In genomic region chr20:33810885-33811762, GRCh38 we compare ENCODE assay signal across 9 cellular contexts. TPM values are rescaled to one million over a fixed set of nuclear protein-coding genes. Genes with fewer than 3 reads are reported as not detected.
DNase-seq lines count a peak whose midpoint lies in the region; ATAC-seq, FAIRE-seq and TF ChIP-seq lines count a peak whose summit lies in the region.
"Had no signal": no experiment of that assay in that cellular context is flagged by ENCODE, and none has a peak within 500 bp of the region (broad histone marks: within the 10 kb centered on the region; RNA-seq: fewer than 3 reads in every experiment).

CHMP4B (plus strand) TSS chr20:33811348; CDS start chr20:33811469, 121 bp downstream.

- peak; percentile 96 for DNase-seq in AG09319 (ENCODE audit: extremely low read depth, low read depth)
- peak; percentile 99 for DNase-seq in NCI-H446 treated with DMSO at 0.1 percent for 48 hours (lab: John Stamatoyannopoulos, UW)
- DNase-seq in activated CD4-positive, CD25-positive, alpha-beta regulatory T cell treated with anti-CD3 and anti-CD28 coated beads, Interleukin-2, amount 50 U/mL, for 72 hours = peak; percentile 97
- DNase-seq in cerebellar nuclear complex (lab: John Stamatoyannopoulos, UW) = peak; percentile 91 to 94
- DNase-seq in keratinocyte (ENCODE audit: low read depth, low spot score) = peak; percentile 69
- DNase-seq in stimulated activated CD4-positive, alpha-beta T cell treated with anti-CD3 and anti-CD28 coated beads, Interleukin-15, amount 100 ng/mL, for 1 hour (ENCODE audit: low read depth in 1 of 2, low spot score in 1 of 2) = peak; percentile 97 to 98

- peaks cover 10% of the 10 kb centered on the region for H3K4me1 ChIP-seq in keratinocyte (ENCODE audit: control insufficient read depth, extremely low read depth, insufficient read depth, low read length)

- H3K4me2 ChIP-seq in keratinocyte (ENCODE audit: control insufficient read depth, extremely low read depth, insufficient read depth, low read depth, low read length) = peak within 1 kb of the TSS; percentile 81

- dilution Hi-C loops in keratinocyte (cut with MboI; ENCODE audit: extremely low pct_ligation_motif_present, low sequenced_read_pairs) = no loop called here

- ATAC-seq in GM19035 (IDR thresholded peaks at IDR 0.05; ENCODE audit: unreplicated experiment) (peak; percentile 94), HG03354 (IDR thresholded peaks at IDR 0.05; ENCODE audit: poor library complexity, severe bottlenecking, unreplicated experiment) (peak; percentile 95)

- H4K20me1 ChIP-seq in keratinocyte (ENCODE audit: control insufficient read depth, extremely low read depth, insufficient read depth, low read length) = peaks cover 12% of the 10 kb centered on the region

- peak within 1 kb of the TSS; percentile 70 to 94 (median 84) for H3K4me3 ChIP-seq in keratinocyte (ENCODE audit: control insufficient read depth in 2 of 3, extremely low read depth in 1 of 3, insufficient read depth in 2 of 3, low read depth in 1 of 3, low read length in 3 of 3)

- peak within 1 kb of the TSS; percentile 98 for H3K27ac ChIP-seq in keratinocyte (ENCODE audit: control insufficient read depth, insufficient read depth, low read length)

- H3K27me3 ChIP-seq in keratinocyte (ENCODE audit: control insufficient read depth, extremely low read depth, insufficient read depth, low read length) = no peaks in the 10 kb centered on the region

- H3K79me2 ChIP-seq in keratinocyte (ENCODE audit: control insufficient read depth, insufficient read depth, low read length) = peaks cover 47% of the 10 kb centered on the region

- TF ChIP-seq CTCF in AG09319 (IDR thresholded peaks at IDR 0.05; ENCODE audit: low read depth, low read length) (no peak), keratinocyte (optimal IDR thresholded peaks at IDR 0.05 in 1 of 3, IDR thresholded peaks at IDR 0.05 in 1 of 3, conservative IDR thresholded peaks at IDR 0.05 in 1 of 3; ENCODE audit: extremely low read depth in 1 of 3, insufficient read depth in 2 of 3, low read length in 3 of 3) (no peak)

- peaks cover 4 to 5% of the 10 kb centered on the region in 2 experiments for H3K36me3 ChIP-seq in keratinocyte (ENCODE audit: control insufficient read depth in 2 of 2, extremely low read depth in 1 of 2, insufficient read depth in 2 of 2, low read length in 2 of 2)

- no peaks in the 10 kb centered on the region for H3K9me1 ChIP-seq in keratinocyte (ENCODE audit: control insufficient read depth, extremely low read depth, insufficient read depth, low read length)

- H3K9ac ChIP-seq in keratinocyte (ENCODE audit: control insufficient read depth, extremely low read depth, insufficient read depth, low read length) = peak within 1 kb of the TSS; percentile 100

- peak; percentile 56 for FAIRE-seq in keratinocyte (lab: Jason Lieb, UNC)
- FAIRE-seq: colon had no signal

- peak within 1 kb of the TSS; percentile 60 for H2AFZ ChIP-seq in keratinocyte (ENCODE audit: control insufficient read depth, low read length)

- H3K9me3 ChIP-seq in keratinocyte (ENCODE audit: control insufficient read depth, low read depth, low read length) = no peaks in the 10 kb centered on the region

RNA-seq across cellular contexts. Expression of gene CHMP4B, which starts in this region (rescaled TPM):
- polyA plus RNA-seq in keratinocyte = 44.9 to 72.2 TPM (median 68.2 TPM) in 3 replicates
- polyA plus RNA-seq in keratinocyte (2011; ENCODE audit: low read depth) = 133 TPM
- polyA plus RNA-seq in keratinocyte (2011; cell fraction: cytosol; rRNA removed) = 94.0 and 113 TPM in 2 replicates
- 44.6 and 45.0 TPM in 2 replicates for polyA plus RNA-seq in keratinocyte (2011; cell fraction: nucleus; rRNA removed)
- 76.5 and 96.9 TPM in 2 replicates for polyA plus RNA-seq in keratinocyte (2012; ENCODE audit: low replicate concordance)
- 12.6 to 22.0 TPM (median 14.5 TPM) in 3 replicates for polyA minus RNA-seq in keratinocyte
- 32.0 TPM for polyA minus RNA-seq in keratinocyte (2011; cell fraction: cytosol; rRNA and poly(A)+ RNA removed)
- 6.4 and 11.7 TPM in 2 replicates for polyA minus RNA-seq in keratinocyte (2011; cell fraction: nucleus; rRNA and poly(A)+ RNA removed)

Comparison
In these comparisons a context has a peak if more than half of its experiments do, and no peak if none do; other contexts are left out.
1. Peak in every context shown above with its lines: DNase-seq, ATAC-seq, H3K4me3 ChIP-seq and H3K27ac ChIP-seq.